1 cellular context compared by ENCODE assay signal in genomic region chr18:26383454-26384270, GRCh38.
TF ChIP-seq lines count a peak whose summit lies in the region.

No MANE protein-coding gene starts in this region.

TF ChIP-seq in H1, 55 proteins besides CTCF, POLR2A, EP300 and RAD21 (continued from another document):
- TF ChIP-seq BCL11A (IDR thresholded peaks at IDR 0.05; ENCODE audit: low read depth in 2 of 2, low read length in 2 of 2) = no peak
- no peak for TF ChIP-seq KDM5A (IDR thresholded peaks at IDR 0.05; ENCODE audit: low read length)
- TF ChIP-seq E2F6 (IDR thresholded peaks at IDR 0.05) = no peak
- no peak for TF ChIP-seq RNF2 (IDR thresholded peaks at IDR 0.05; ENCODE audit: borderline replicate concordance, low read depth, low read length, missing control alignments, poor library complexity, severe bottlenecking)
- TF ChIP-seq RXRA (IDR thresholded peaks at IDR 0.05; ENCODE audit: insufficient read depth, low read depth, low read length) = no peak
- TF ChIP-seq TAF7 (optimal IDR thresholded peaks at IDR 0.05; ENCODE audit: borderline replicate concordance, low read depth, low read length) = no peak
- TF ChIP-seq YY1 (IDR thresholded peaks at IDR 0.05; ENCODE audit: low read depth, low read length) = no peak
- no peak for TF ChIP-seq SUZ12 (IDR thresholded peaks at IDR 0.05; ENCODE audit: low read length)
- no peak for TF ChIP-seq SP2 (IDR thresholded peaks at IDR 0.05; ENCODE audit: low read length)
- no peak for TF ChIP-seq GABPA (IDR thresholded peaks at IDR 0.05; ENCODE audit: borderline replicate concordance, insufficient read depth, low read length)
- TF ChIP-seq CHD7 (IDR thresholded peaks at IDR 0.05; ENCODE audit: insufficient replicate concordance, low read length) = no peak
- TF ChIP-seq RBBP5 (IDR thresholded peaks at IDR 0.05; ENCODE audit: borderline replicate concordance, low read depth, low read length) = no peak
- TF ChIP-seq ASH2L (IDR thresholded peaks at IDR 0.05; ENCODE audit: low read length) = no peak
- TF ChIP-seq BRCA1 (IDR thresholded peaks at IDR 0.05; ENCODE audit: low read depth, low read length) = no peak
TF ChIP-seq in H1: peak in this region for 0.
